In genomic region chr15:100593431-100593830, GRCh38 we compare ENCODE assay signal across 17 cellular contexts.
"Had no signal": no experiment of that assay in that cellular context is flagged by ENCODE, and none has a peak within 500 bp of the region (broad histone marks: within the 10 kb centered on the region; RNA-seq: fewer than 3 reads in every experiment).

No MANE protein-coding gene starts in this region.

- DNase-seq: activated CD4-positive, alpha-beta T cell treated with anti-CD3 and anti-CD28 coated beads, Interleukin-2, amount 50 U/mL, for 1 hour; activated CD8-positive, alpha-beta memory T cell treated with anti-CD3 and anti-CD28 coated beads, Interleukin-2, amount 10 ng/mL, durations not matched to agents 7 days and 5 days; activated gamma-delta T cell treated with Interleukin-2 at 50 U/mL for 16 hours; activated T-cell treated with anti-CD3 and anti-CD28 coated beads, Interleukin-2, amount 50 U/mL, for 1 hour; cerebellar nuclear complex; cortex of kidney; immature natural killer cell; kidney glomerular epithelial cell; left ventricle myocardium inferior; stimulated activated CD4-positive, alpha-beta T cell treated with anti-CD3 and anti-CD28 coated beads, Interleukin-2, amount 100 ng/mL, for 24 hours; stimulated activated naive CD8-positive, alpha-beta T cell treated with anti-CD3 and anti-CD28 coated beads, Interleukin-15, Interleukin-2, amounts not matched to agents 100 U/mL and 50 U/mL, for 24 hours; trophoblast cell had no signal

- H3K4me1 Mint-ChIP-seq: neural crest cell, WTC11 had no signal

- H3K27ac ChIP-seq: ascending aorta, gastroesophageal sphincter, left ventricle myocardium inferior, vagina had no signal

- H3K4me1 ChIP-seq: ascending aorta had no signal

- H3K27me3 ChIP-seq: ascending aorta, gastroesophageal sphincter, vagina had no signal

- H3K27ac Mint-ChIP-seq: activated CD8-positive, alpha-beta memory T cell treated with anti-CD3 and anti-CD28 coated beads, Interleukin-2, amount 10 ng/mL, durations not matched to agents 7 days and 5 days; WTC11 had no signal

- H3K9me3 Mint-ChIP-seq: immature natural killer cell had no signal

- H3K9me3 ChIP-seq: ascending aorta, gastroesophageal sphincter, vagina had no signal

- H3K4me3 Mint-ChIP-seq: activated CD8-positive, alpha-beta memory T cell treated with anti-CD3 and anti-CD28 coated beads, Interleukin-2, amount 10 ng/mL, durations not matched to agents 7 days and 5 days; immature natural killer cell; neural crest cell; WTC11 had no signal

- H3K27me3 Mint-ChIP-seq: activated CD8-positive, alpha-beta memory T cell treated with anti-CD3 and anti-CD28 coated beads, Interleukin-2, amount 10 ng/mL, durations not matched to agents 7 days and 5 days had no signal

- ATAC-seq: activated CD8-positive, alpha-beta memory T cell treated with anti-CD3 and anti-CD28 coated beads, Interleukin-2, amount 10 ng/mL, durations not matched to agents 7 days and 5 days; gastroesophageal sphincter; stimulated activated naive CD8-positive, alpha-beta T cell treated with anti-CD3 and anti-CD28 coated beads, Interleukin-15, Interleukin-2, amounts not matched to agents 100 U/mL and 50 U/mL, for 24 hours; WTC11 had no signal

- H3K36me3 ChIP-seq: ascending aorta, gastroesophageal sphincter, vagina had no signal

- H3K4me3 ChIP-seq: ascending aorta, gastroesophageal sphincter, left ventricle myocardium inferior, vagina had no signal
